ENCODE assay signal across 16 cellular contexts in genomic region chr3:46858456-46858855, GRCh38. TPM values are rescaled to one million over a fixed set of nuclear protein-coding genes. Genes with fewer than 3 reads are reported as not detected.
A peak's percentile ranks its signal among the peaks of the same experiment; 100 is the strongest.
DNase-seq lines count a peak whose midpoint lies in the region; ATAC-seq and TF ChIP-seq lines count a peak whose summit lies in the region.
"Had no signal": no experiment of that assay in that cellular context is flagged by ENCODE, and none has a peak within 500 bp of the region (broad histone marks: within the 10 kb centered on the region; RNA-seq: fewer than 3 reads in every experiment).

No MANE protein-coding gene starts in this region.

- POLR2A ChIA-PET in WTC11 (lab: Charles Lee): no interaction called here

- H3K27me3 Mint-ChIP-seq in WTC11 (ENCODE audit: low read depth) (peaks cover 3% of the 10 kb centered on the region; the same call in 1 of the 2 replicates), mesothelial cell of epicardium (ENCODE audit: low read depth) (peaks cover 6% of the 10 kb centered on the region)

- H3K4me1 Mint-ChIP-seq in WTC11 (no peaks in the 10 kb centered on the region), mesothelial cell of epicardium (peaks cover 9% of the 10 kb centered on the region)
- H3K4me1 Mint-ChIP-seq: CD14-positive monocyte had no signal

- WGBS in testis, 2 donors: 87 to 96% methylated on average over 3 to 6 of the region's 6 CpGs

- CTCF ChIA-PET in WTC11 (lab: Charles Lee): interaction anchor here (1.0 to 2.2 kb wide), 2 partner anchors 8 to 51 kb away, joined by 3 to 12 read pairs; no protein-coding TSS in a partner anchor

- peak; percentile 63 for DNase-seq in cardiac septum (ENCODE audit: low spot score)
- DNase-seq in left cardiac atrium: no peak
- DNase-seq in WTC11 (ENCODE audit: low spot score): peak; percentile 2
- peak; percentile 5 to 32 for DNase-seq in mesothelial cell of epicardium (ENCODE audit: low spot score in 2 of 2, unreplicated experiment in 2 of 2)
- DNase-seq in testis: peak; percentile 8
- no peak for DNase-seq in HUDEP-2 (lab: John Stamatoyannopoulos, UW; ENCODE audit: unreplicated experiment in 76 of 76)
- no peak for DNase-seq in dermis blood vessel endothelial cell
- DNase-seq: KBM-7; NCI-H226; NCI-H526 treated with DMSO at 0.1 percent for 48 hours; NK-92 treated with Interleukin-12 subunit alpha and Interleukin-12 subunit beta, amount 100 ng/mL, for 24 hours; PC-3 had no signal

- intact Hi-C loops in cardiac septum (cut with DNase I) (no loop called here), left cardiac atrium (cut with DNase I) (no loop called here), testis (cut with DNase I; ENCODE audit: low total_unique reads) (no loop called here)

- H3K4me3 Mint-ChIP-seq in WTC11 (no peak overlapping the region), mesothelial cell of epicardium (no peak overlapping the region)

- H3K27me3 ChIP-seq in testis: no peaks in the 10 kb centered on the region

- H3K4me1 ChIP-seq in testis: peaks cover 5% of the 10 kb centered on the region

- TF ChIP-seq CTCF in WTC11 (IDR thresholded peaks at IDR 0.05) (no peak), mesothelial cell of epicardium (IDR thresholded peaks at IDR 0.05; ENCODE audit: unreplicated experiment) (no peak), testis (IDR thresholded peaks at IDR 0.05) (no peak)

- H3K9me3 ChIP-seq in testis: no peaks in the 10 kb centered on the region
- H3K9me3 ChIP-seq: Caco-2 had no signal

- H3K36me3 Mint-ChIP-seq in WTC11 (no peaks in the 10 kb centered on the region), mesothelial cell of epicardium (no peaks in the 10 kb centered on the region)
- H3K36me3 Mint-ChIP-seq: CD14-positive monocyte had no signal

- H3K4me3 ChIP-seq in testis: no peak overlapping the region

- H3K9me3 Mint-ChIP-seq in WTC11: no peaks in the 10 kb centered on the region
- no peaks in the 10 kb centered on the region for H3K9me3 Mint-ChIP-seq in mesothelial cell of epicardium

- no peaks in the 10 kb centered on the region for H3K36me3 ChIP-seq in testis (ENCODE audit: low read depth, missing control alignments)

- no peak for TF ChIP-seq POLR2A in testis (IDR thresholded peaks at IDR 0.05)

- no peak overlapping the region for H3K27ac ChIP-seq in testis

- ATAC-seq in left cardiac atrium (no peak), WTC11 (no peak), HG03457 (IDR thresholded peaks at IDR 0.05; ENCODE audit: unreplicated experiment) (no peak)
- ATAC-seq: PC-3 had no signal

- H3K27ac Mint-ChIP-seq in WTC11: no peak overlapping the region
- no peak overlapping the region for H3K27ac Mint-ChIP-seq in mesothelial cell of epicardium
- H3K27ac Mint-ChIP-seq: CD14-positive monocyte had no signal

TF ChIP-seq in WTC11, 78 proteins besides CTCF, POLR2A, EP300 and RAD21:
- TF ChIP-seq GABPB1 (CRISPR knock-in tag; IDR thresholded peaks at IDR 0.05): no peak
- no peak for TF ChIP-seq GTF2I (CRISPR knock-in tag; conservative IDR thresholded peaks at IDR 0.05)
- TF ChIP-seq PRRX2 (CRISPR knock-in tag; IDR thresholded peaks at IDR 0.05): no peak
TF ChIP-seq in WTC11: peak in this region for 0.

RNA-seq across cellular contexts. Expression of gene MYL3, which starts 4.8 kb away (rescaled TPM):
- total RNA-seq in cardiac septum: 3,804 TPM
- total RNA-seq in left cardiac atrium: 100 to 1,000 TPM; 157 to 557 TPM
- 0.31 TPM in 1 of 3 replicates, not detected in the others for total RNA-seq in WTC11 (2021)
- 5.2 to 6.8 TPM (median 5.3 TPM) in 3 replicates for total RNA-seq in mesothelial cell of epicardium
- 1 to 10 TPM; 1.2 to 3.0 TPM for total RNA-seq in testis
- 14.5 TPM for polyA plus RNA-seq in testis (ENCODE audit: insufficient read depth, low read depth, low replicate concordance)
- total RNA-seq in dermis blood vessel endothelial cell: 0.14 TPM in 1 of 2 replicates, not detected in the other
- total RNA-seq: A673, PC-3 had no signal
- polyA plus RNA-seq: CD14-positive monocyte had no signal

RNA-seq across cellular contexts. Expression of gene PTH1R, which starts 19.1 kb away (rescaled TPM):
- total RNA-seq in cardiac septum: 5.4 TPM
- total RNA-seq in left cardiac atrium: 10 to 100 TPM in 1 of 2 donors, 1 to 10 TPM in 1; 5.4 to 10.0 TPM
- 4.0 to 12.0 TPM (median 5.6 TPM) in 3 replicates for total RNA-seq in WTC11 (2021)
- 34.3 to 38.0 TPM (median 36.4 TPM) in 3 replicates for total RNA-seq in mesothelial cell of epicardium
- total RNA-seq in testis: 10 to 100 TPM in 1 of 2 donors, 1 to 10 TPM in 1; 8.4 to 11.3 TPM
- 10.2 TPM for polyA plus RNA-seq in testis (ENCODE audit: insufficient read depth, low read depth, low replicate concordance)
- 0.19 and 0.85 TPM in 2 replicates for total RNA-seq in dermis blood vessel endothelial cell
- total RNA-seq: PC-3 had no signal
- polyA plus RNA-seq: CD14-positive monocyte had no signal

Comparison
In these comparisons a context has a peak if more than half of its experiments do, and no peak if none do; other contexts are left out.
1. DNase-seq: peak in cardiac septum (single experiment), WTC11 (single experiment), mesothelial cell of epicardium (2 of 2) and testis (single experiment); none in left cardiac atrium (single experiment), HUDEP-2 (0 of 76) and dermis blood vessel endothelial cell (single experiment).
2. RNA of gene MYL3, which starts 4.8 kb away (total RNA-seq): 3,804 TPM in cardiac septum (single experiment) and 157 to 557 TPM in left cardiac atrium; 5.2 to 6.8 TPM in mesothelial cell of epicardium, 1.2 to 3.0 TPM in testis, 0.31 TPM in WTC11 and 0.14 TPM in dermis blood vessel endothelial cell; every median in the first group is over 10 times any median in the second.